ENCODE assay signal across 21 cellular contexts in the genomic region with DNA sequence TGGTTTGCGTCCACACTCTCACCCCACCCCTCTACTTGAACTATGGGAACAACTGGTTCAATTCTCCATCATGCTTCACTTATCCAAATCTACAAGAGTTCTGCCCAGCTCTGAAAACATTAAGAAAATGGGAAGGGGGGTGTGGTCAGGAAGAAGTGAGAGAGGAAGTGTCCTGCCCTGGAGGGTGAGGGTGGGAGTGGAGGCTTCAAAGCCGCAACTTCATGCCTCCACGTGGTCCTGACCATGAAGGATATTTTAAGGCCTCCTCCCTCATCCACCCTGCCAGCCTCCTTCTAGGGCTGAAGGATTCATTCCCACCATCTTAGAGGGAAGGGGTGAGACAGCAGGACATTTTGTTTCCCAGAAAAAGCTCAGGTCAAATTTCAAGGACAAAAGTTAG. TPM values are rescaled to one million over a fixed set of nuclear protein-coding genes. Genes with fewer than 3 reads are reported as not detected.
"Had no signal": no experiment of that assay in that cellular context is flagged by ENCODE, and none has a peak within 500 bp of the region (broad histone marks: within the 10 kb centered on the region; RNA-seq: fewer than 3 reads in every experiment).

No MANE protein-coding gene starts in this region.

- DNase-seq: activated CD4-positive, alpha-beta T cell treated with anti-CD3 and anti-CD28 coated beads, Interleukin-2, amount 50 U/mL, for 4 hours; activated gamma-delta T cell; activated T-cell treated with anti-CD3 and anti-CD28 coated beads, Interleukin-2, amount 50 U/mL, for 72 hours; cortex of kidney; effector CD4-positive, alpha-beta T cell; naive B cell; small intestine; stimulated activated CD4-positive, alpha-beta T cell treated with anti-CD3 and anti-CD28 coated beads, Interleukin-15, amount 100 ng/mL, for 24 hours; stimulated activated CD4-positive, alpha-beta T cell treated with anti-CD3 and anti-CD28 coated beads, Interleukin-2, amount 100 ng/mL, for 48 hours; stomach; trophoblast cell had no signal

- H2AFZ ChIP-seq: neural progenitor cell had no signal

- ATAC-seq: activated T-cell treated with anti-CD3 and anti-CD28 coated beads, Interleukin-2, amount 50 U/mL, for 72 hours had no signal

- H3K9me3 ChIP-seq: ascending aorta, breast epithelium, esophagus muscularis mucosa, prostate gland, stomach, vagina had no signal

- H3K27ac Mint-ChIP-seq: activated naive CD4-positive, alpha-beta T cell treated with anti-CD3 and anti-CD28 coated beads, Interleukin-2, amount 50 U/mL, for 24 hours; activated T-cell treated with anti-CD3 and anti-CD28 coated beads, Interleukin-2, amount 50 U/mL, for 72 hours; memory B cell; neural progenitor cell had no signal

- H3K27ac ChIP-seq: ascending aorta, breast epithelium, esophagus muscularis mucosa, neural progenitor cell, prostate gland, stomach, vagina had no signal

- H3K36me3 ChIP-seq: ascending aorta, breast epithelium, esophagus muscularis mucosa, neural progenitor cell, prostate gland, stomach, vagina had no signal

- H3K9ac ChIP-seq: neural progenitor cell had no signal

- H3K4me1 ChIP-seq: breast epithelium, prostate gland had no signal

- H3K9me3 Mint-ChIP-seq: activated naive CD4-positive, alpha-beta T cell treated with anti-CD3 and anti-CD28 coated beads, Interleukin-2, amount 50 U/mL, for 24 hours; activated T-cell treated with anti-CD3 and anti-CD28 coated beads, Interleukin-2, amount 50 U/mL, for 72 hours; memory B cell; neural progenitor cell had no signal

- H3K4me3 Mint-ChIP-seq: activated naive CD4-positive, alpha-beta T cell treated with anti-CD3 and anti-CD28 coated beads, Interleukin-2, amount 50 U/mL, for 24 hours; activated T-cell treated with anti-CD3 and anti-CD28 coated beads, Interleukin-2, amount 50 U/mL, for 72 hours; memory B cell; naive B cell had no signal

- H3K36me3 Mint-ChIP-seq: activated naive CD4-positive, alpha-beta T cell treated with anti-CD3 and anti-CD28 coated beads, Interleukin-2, amount 50 U/mL, for 24 hours; memory B cell; naive B cell; neural progenitor cell had no signal

- H3K4me3 ChIP-seq: ascending aorta, breast epithelium, esophagus muscularis mucosa, neural progenitor cell, prostate gland, stomach, vagina had no signal

RNA-seq across cellular contexts. Expression of gene RIMS4, which starts 5.0 kb away (rescaled TPM):
- total RNA-seq: liver had no signal
- polyA plus RNA-seq: liver had no signal

RNA-seq across cellular contexts. Expression of gene KCNK15, which starts 59.7 kb away (rescaled TPM):
- total RNA-seq: temporal lobe had no signal
